ENCODE assay signal across 1 cellular context in the genomic region with DNA sequence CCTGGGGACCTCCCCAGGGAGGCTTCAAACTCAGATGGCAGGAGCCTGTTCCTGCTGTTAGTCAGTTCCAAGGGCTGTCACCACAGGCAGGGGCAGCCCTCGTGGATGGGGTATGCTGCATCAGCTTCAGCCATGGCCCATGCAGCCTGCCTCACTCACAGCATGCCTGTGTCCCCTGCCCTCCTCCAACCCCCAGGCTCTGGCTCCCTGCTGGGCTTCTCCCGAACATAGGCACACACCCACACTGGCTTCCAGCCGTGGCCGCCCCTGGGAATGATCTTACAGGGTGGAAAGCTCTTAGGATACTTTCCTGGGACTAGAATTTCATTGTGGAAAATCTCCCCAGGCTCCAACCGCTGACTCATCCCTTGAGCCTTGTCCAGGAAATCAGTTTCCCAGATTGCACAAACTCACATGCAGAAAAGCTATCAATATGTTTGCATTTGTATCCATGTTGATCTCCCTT.
TF ChIP-seq lines count a peak whose summit lies in the region.

No MANE protein-coding gene starts in this region.

TF ChIP-seq in IMR-90, 13 proteins besides CTCF, POLR2A, EP300 and RAD21:
- peak; percentile 51; the same call in 1 of the 2 replicates for TF ChIP-seq CEBPB (IDR thresholded peaks at IDR 0.05; ENCODE audit: low read depth, low read length)
- TF ChIP-seq NFE2L2 (IDR thresholded peaks at IDR 0.05; ENCODE audit: low read depth, low read length), result no peak; the same call in 1 of the 2 replicates
- peak; percentile 82 for TF ChIP-seq BHLHE40 (IDR thresholded peaks at IDR 0.05; ENCODE audit: low read depth, low read length)
- TF ChIP-seq RFX5 (IDR thresholded peaks at IDR 0.05; ENCODE audit: low read depth, low read length), result no peak
